ENCODE assay signal across 26 cellular contexts in the genomic region with DNA sequence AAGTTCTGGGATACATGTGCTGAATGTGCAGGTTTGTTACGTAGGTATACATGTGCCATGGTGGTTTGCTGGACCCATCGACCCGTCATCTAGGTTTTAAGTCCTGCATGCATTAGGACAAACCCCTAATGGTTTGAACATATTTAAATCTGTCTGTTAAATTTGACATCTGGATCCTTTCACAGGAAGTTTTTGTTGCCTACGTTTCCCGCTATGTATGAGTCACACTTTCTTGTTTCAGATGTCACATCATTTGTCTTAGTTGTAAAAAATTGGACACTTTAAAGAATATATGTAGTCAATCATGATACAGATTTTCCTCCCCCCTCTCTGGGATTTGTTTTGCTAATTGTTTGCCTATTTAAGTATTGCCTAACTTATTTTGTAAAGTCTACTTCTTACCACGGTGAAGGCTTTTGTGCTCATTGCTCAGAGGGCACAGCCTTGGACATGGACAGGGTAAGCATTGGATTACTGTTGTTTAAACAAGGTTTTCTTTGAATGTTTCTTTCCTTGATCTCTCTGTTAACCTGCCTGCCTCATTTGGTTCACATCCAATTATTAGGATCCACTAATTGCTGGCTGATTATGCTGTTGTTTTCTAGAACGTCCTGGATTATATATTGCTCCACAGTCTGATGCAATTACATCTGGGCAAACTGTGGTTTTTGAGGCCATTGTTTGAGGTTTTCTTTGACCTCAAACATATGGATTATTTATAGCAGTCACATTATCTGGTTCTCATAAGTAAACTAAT.
A peak's percentile ranks its signal among the peaks of the same experiment; 100 is the strongest.
DNase-seq lines count a peak whose midpoint lies in the region; ATAC-seq and TF ChIP-seq lines count a peak whose summit lies in the region.
"Had no signal": no experiment of that assay in that cellular context is flagged by ENCODE, and none has a peak within 500 bp of the region (broad histone marks: within the 10 kb centered on the region; RNA-seq: fewer than 3 reads in every experiment).

No MANE protein-coding gene starts in this region.

- no peak for TF ChIP-seq POLR2A in suprapubic skin (IDR thresholded peaks at IDR 0.05)

- DNase-seq in H4 (ENCODE audit: low spot score) (peak; percentile 43), MM.1S (peak; percentile 37), fibroblast of peridontal ligament (ENCODE audit: extremely low read depth) (peak; percentile 16), suprapubic skin (ENCODE audit: low spot score in 2 of 2) (no peak), NCI-H1092 treated with DMSO at 0.1 percent for 48 hours (lab: John Stamatoyannopoulos, UW) (no peak)
- no peak for DNase-seq in activated T-helper 1 cell treated with anti-CD3 and anti-CD28 coated beads, Interleukin-12 subunit alpha, Interleukin-12 subunit beta, Interleukin-2, Interleukin-4 antibody, amounts not matched to agents 30 ng/mL and 10 ng/mL and 1 ng/mL, durations not matched to agents 14 hours and 24 hours and 36 hours (ENCODE audit: low spot score)
- DNase-seq: activated CD4-positive, alpha-beta T cell treated with anti-CD3 and anti-CD28 coated beads for 4 hours; COR-L47; esophagus squamous epithelium; HCEC 1CT; mammary epithelial cell; NCI-H146; NCI-H226; NCI-H69; nephron progenitor cell; Peyer's patch; SJCRH30; stimulated activated CD4-positive, alpha-beta T cell treated with anti-CD3 and anti-CD28 coated beads, Interleukin-15, amount 100 ng/mL, for 24 hours; stimulated activated CD4-positive, alpha-beta T cell treated with anti-CD3 and anti-CD28 coated beads, Interleukin-4, amount 100 ng/mL, for 4 hours; T-helper 9 cell had no signal

- H3K79me2 ChIP-seq in MM.1S (ENCODE audit: low read length), result no peaks in the 10 kb centered on the region

- H3F3A ChIP-seq in MM.1S (ENCODE audit: insufficient read depth, low read length), result peaks cover 13% of the 10 kb centered on the region

- peak overlapping the region; percentile 23; the same call in 1 of the 2 replicates for H3K9ac ChIP-seq in MM.1S (ENCODE audit: low read length)

- no peaks in the 10 kb centered on the region for H3K27me3 Mint-ChIP-seq in activated T-helper 1 cell treated with anti-CD3 and anti-CD28 coated beads, Interleukin-12 subunit alpha, Interleukin-12 subunit beta, Interleukin-2, Interleukin-4 antibody, amounts not matched to agents 30 ng/mL and 10 ng/mL and 1 ng/mL, durations not matched to agents 14 hours and 24 hours and 36 hours (ENCODE audit: insufficient read depth)
- H3K27me3 Mint-ChIP-seq: central memory CD8-positive, alpha-beta T cell; dendritic cell treated with granulocyte-macrophage colony-stimulating factor and Interleukin-4, amounts not matched to agents 40 ng/mL and 50 ng/mL, for 4 days; IgD-negative memory B cell had no signal

- no peak overlapping the region for H3K4me3 Mint-ChIP-seq in activated T-helper 1 cell treated with anti-CD3 and anti-CD28 coated beads, Interleukin-12 subunit alpha, Interleukin-12 subunit beta, Interleukin-2, Interleukin-4 antibody, amounts not matched to agents 30 ng/mL and 10 ng/mL and 1 ng/mL, durations not matched to agents 14 hours and 24 hours and 36 hours
- H3K4me3 Mint-ChIP-seq: central memory CD8-positive, alpha-beta T cell; dendritic cell treated with granulocyte-macrophage colony-stimulating factor and Interleukin-4, amounts not matched to agents 40 ng/mL and 50 ng/mL, for 4 days; nephron progenitor cell; type B pancreatic cell had no signal

- WGBS in suprapubic skin, result 64% methylated on average over 7 of the region's 7 CpGs

- intact Hi-C loops in activated T-helper 1 cell treated with anti-CD3 and anti-CD28 coated beads, Interleukin-12 subunit alpha, Interleukin-12 subunit beta, Interleukin-2, Interleukin-4 antibody, amounts not matched to agents 30 ng/mL and 10 ng/mL and 1 ng/mL, durations not matched to agents 14 hours and 24 hours and 36 hours (cut with micrococcal nuclease), result loop anchor here (1.0 kb wide), 1 partner anchor 82 kb away; no protein-coding TSS in a partner anchor

- peaks cover 33% of the 10 kb centered on the region for H3K9me3 Mint-ChIP-seq in activated T-helper 1 cell treated with anti-CD3 and anti-CD28 coated beads, Interleukin-12 subunit alpha, Interleukin-12 subunit beta, Interleukin-2, Interleukin-4 antibody, amounts not matched to agents 30 ng/mL and 10 ng/mL and 1 ng/mL, durations not matched to agents 14 hours and 24 hours and 36 hours
- H3K9me3 Mint-ChIP-seq: dendritic cell treated with granulocyte-macrophage colony-stimulating factor and Interleukin-4, amounts not matched to agents 40 ng/mL and 50 ng/mL, for 4 days had no signal

- peak overlapping the region; percentile 70 for H3K4me2 ChIP-seq in MM.1S (ENCODE audit: low read depth, low read length)

- peak overlapping the region; percentile 40 for H3K27ac Mint-ChIP-seq in activated T-helper 1 cell treated with anti-CD3 and anti-CD28 coated beads, Interleukin-12 subunit alpha, Interleukin-12 subunit beta, Interleukin-2, Interleukin-4 antibody, amounts not matched to agents 30 ng/mL and 10 ng/mL and 1 ng/mL, durations not matched to agents 14 hours and 24 hours and 36 hours
- H3K27ac Mint-ChIP-seq: dendritic cell treated with granulocyte-macrophage colony-stimulating factor and Interleukin-4, amounts not matched to agents 40 ng/mL and 50 ng/mL, for 4 days; IgD-negative memory B cell; nephron progenitor cell; type B pancreatic cell had no signal

- H3K9me3 ChIP-seq in MM.1S (replicated peaks; ENCODE audit: insufficient read depth, low read length) (no peaks in the 10 kb centered on the region), suprapubic skin (no peaks in the 10 kb centered on the region)
- H3K9me3 ChIP-seq: esophagus squamous epithelium, Peyer's patch, SJCRH30 had no signal

- no peak for ATAC-seq in HG03439 (IDR thresholded peaks at IDR 0.05; ENCODE audit: unreplicated experiment)

- TF ChIP-seq EP300 in suprapubic skin (IDR thresholded peaks at IDR 0.05), result no peak

- H3K36me3 ChIP-seq in MM.1S (replicated peaks; ENCODE audit: insufficient read depth, low read length), result no peaks in the 10 kb centered on the region
- no peaks in the 10 kb centered on the region for H3K36me3 ChIP-seq in suprapubic skin
- H3K36me3 ChIP-seq: esophagus squamous epithelium, Peyer's patch, SJCRH30 had no signal

- H3K36me3 Mint-ChIP-seq in activated T-helper 1 cell treated with anti-CD3 and anti-CD28 coated beads, Interleukin-12 subunit alpha, Interleukin-12 subunit beta, Interleukin-2, Interleukin-4 antibody, amounts not matched to agents 30 ng/mL and 10 ng/mL and 1 ng/mL, durations not matched to agents 14 hours and 24 hours and 36 hours (ENCODE audit: low read depth), result no peaks in the 10 kb centered on the region
- H3K36me3 Mint-ChIP-seq: IgD-negative memory B cell, type B pancreatic cell had no signal

- TF ChIP-seq CTCF in MM.1S (IDR thresholded peaks at IDR 0.05; ENCODE audit: low read length), result no peak
- TF ChIP-seq CTCF in suprapubic skin (IDR thresholded peaks at IDR 0.05), result no peak

- H3K27ac ChIP-seq in MM.1S (ENCODE audit: low read length) (peak overlapping the region; percentile 78; the same call in 1 of the 2 replicates), suprapubic skin (no peak overlapping the region)
- H3K27ac ChIP-seq: C4-2B, esophagus squamous epithelium, Peyer's patch, SJCRH30 had no signal

- H4K20me1 ChIP-seq in MM.1S (ENCODE audit: insufficient read depth, low read length), result no peaks in the 10 kb centered on the region

- peaks cover 23% of the 10 kb centered on the region for H3K4me1 ChIP-seq in MM.1S (ENCODE audit: low read length)
- H3K4me1 ChIP-seq in suprapubic skin, result no peaks in the 10 kb centered on the region
- H3K4me1 ChIP-seq: esophagus squamous epithelium, Peyer's patch, SJCRH30 had no signal

- peaks cover 13% of the 10 kb centered on the region for H3K4me1 Mint-ChIP-seq in activated T-helper 1 cell treated with anti-CD3 and anti-CD28 coated beads, Interleukin-12 subunit alpha, Interleukin-12 subunit beta, Interleukin-2, Interleukin-4 antibody, amounts not matched to agents 30 ng/mL and 10 ng/mL and 1 ng/mL, durations not matched to agents 14 hours and 24 hours and 36 hours (ENCODE audit: low read depth)
- H3K4me1 Mint-ChIP-seq: central memory CD8-positive, alpha-beta T cell; IgD-negative memory B cell; nephron progenitor cell had no signal

- no peaks in the 10 kb centered on the region for H3K27me3 ChIP-seq in MM.1S (replicated peaks; ENCODE audit: insufficient read depth, low read length)
- no peaks in the 10 kb centered on the region for H3K27me3 ChIP-seq in suprapubic skin
- H3K27me3 ChIP-seq: esophagus squamous epithelium, Peyer's patch, SJCRH30 had no signal

- H3K4me3 ChIP-seq in MM.1S (ENCODE audit: low read length), result 0 out of 2 replicates have a peak overlapping the region, but pooled peaks have one; percentile 33
- no peak overlapping the region for H3K4me3 ChIP-seq in suprapubic skin
- H3K4me3 ChIP-seq: esophagus squamous epithelium, Peyer's patch, SJCRH30 had no signal

- H2AFZ ChIP-seq in MM.1S (ENCODE audit: low read length), result no peak overlapping the region

- H3K9me2 ChIP-seq in MM.1S (replicated peaks; ENCODE audit: insufficient read depth, low read length), result no peaks in the 10 kb centered on the region

Comparison
In these comparisons a context has a peak if more than half of its experiments do, and no peak if none do; other contexts are left out.
1. DNase-seq: peak in H4 (single experiment), MM.1S (single experiment) and fibroblast of peridontal ligament (single experiment); none in activated T-helper 1 cell treated with anti-CD3 and anti-CD28 coated beads, Interleukin-12 subunit alpha, Interleukin-12 subunit beta, Interleukin-2, Interleukin-4 antibody, amounts not matched to agents 30 ng/mL and 10 ng/mL and 1 ng/mL, durations not matched to agents 14 hours and 24 hours and 36 hours (single experiment), suprapubic skin (0 of 2) and NCI-H1092 treated with DMSO at 0.1 percent for 48 hours (single experiment).